In genomic region chr20:5528719-5529256, GRCh38 we compare ENCODE assay signal across 8 cellular contexts.
DNase-seq lines count a peak whose midpoint lies in the region; ATAC-seq, FAIRE-seq and TF ChIP-seq lines count a peak whose summit lies in the region.

No MANE protein-coding gene starts in this region.

- no peak overlapping the region for H3K9ac ChIP-seq in parathyroid adenoma

- H3K9me3 ChIP-seq in gastroesophageal sphincter = no peaks in the 10 kb centered on the region
- no peaks in the 10 kb centered on the region for H3K9me3 ChIP-seq in parathyroid adenoma (ENCODE audit: control insufficient read depth, low read length)
- H3K9me3 ChIP-seq in upper lobe of left lung = no peaks in the 10 kb centered on the region

- H2AFZ ChIP-seq in parathyroid adenoma = no peak overlapping the region

- no peak overlapping the region for H3K4me2 ChIP-seq in parathyroid adenoma (ENCODE audit: low read length)

- DNase-seq in ELF-1 (ENCODE audit: low read depth, low spot score) (peak; percentile 66), H54 (ENCODE audit: insufficient read length, low spot score) (peak; percentile 44), MV-4-11 (lab: John Stamatoyannopoulos, UW) (peak; percentile 76), SIG-M5 treated with dmso at 0.1 percent for 504 hours (lab: John Stamatoyannopoulos, UW; ENCODE audit: unreplicated experiment) (peak; percentile 92), upper lobe of left lung (peak in 1 of 2 donors; percentile 72)
- DNase-seq in activated gamma-delta T cell treated with anti-CD3 and anti-CD28 coated beads, Interleukin-2, amount 50 U/mL, for 16 hours (ENCODE audit: low read depth) = peak; percentile 58

- H3K27ac ChIP-seq in gastroesophageal sphincter = no peak overlapping the region
- H3K27ac ChIP-seq in parathyroid adenoma = no peak overlapping the region
- no peak overlapping the region for H3K27ac ChIP-seq in upper lobe of left lung

- H3K36me3 ChIP-seq in gastroesophageal sphincter (no peaks in the 10 kb centered on the region), parathyroid adenoma (ENCODE audit: control insufficient read depth, insufficient read depth, low read length) (no peaks in the 10 kb centered on the region), upper lobe of left lung (no peaks in the 10 kb centered on the region)

- TF ChIP-seq CTCF in gastroesophageal sphincter (IDR thresholded peaks at IDR 0.05) (peak; percentile 81 to 88 (median 86)), parathyroid adenoma (IDR thresholded peaks at IDR 0.05) (peak; percentile 86), upper lobe of left lung (IDR thresholded peaks at IDR 0.05) (peak; percentile 73 to 92 (median 88))

- H3K4me3 ChIP-seq in gastroesophageal sphincter (no peak overlapping the region), parathyroid adenoma (ENCODE audit: low read depth, low read length) (no peak overlapping the region), upper lobe of left lung (peak overlapping the region in 1 of 4 donors; percentile 8)

- peak; percentile 73 for ATAC-seq in gastroesophageal sphincter
- peak; percentile 90 to 96 for ATAC-seq in upper lobe of left lung (ENCODE audit: low FRiP score in 2 of 2)

- WGBS in gastroesophageal sphincter (ENCODE audit: low coverage in 1 of 2), 2 donors = 0 to 13% methylated on average over 4 of the region's 7 CpGs
- WGBS in upper lobe of left lung, 2 donors = 10 to 20% methylated on average over 6 to 7 of the region's 7 CpGs

- no peaks in the 10 kb centered on the region for H3K79me2 ChIP-seq in parathyroid adenoma

- FAIRE-seq in H54 (lab: Jason Lieb, UNC) = no peak

- no peak for TF ChIP-seq POLR2A in H54 (IDR thresholded peaks at IDR 0.05; ENCODE audit: low read depth, low read length)
- TF ChIP-seq POLR2A in gastroesophageal sphincter (IDR thresholded peaks at IDR 0.05) = no peak
- no peak for TF ChIP-seq POLR2A in upper lobe of left lung (IDR thresholded peaks at IDR 0.05)

- no peak for TF ChIP-seq EP300 in gastroesophageal sphincter (IDR thresholded peaks at IDR 0.05)
- no peak for TF ChIP-seq EP300 in upper lobe of left lung (IDR thresholded peaks at IDR 0.05)

- peaks cover 0 to 15% (median 7%) of the 10 kb centered on the region in 3 donors for H3K4me1 ChIP-seq in gastroesophageal sphincter
- H3K4me1 ChIP-seq in parathyroid adenoma = no peaks in the 10 kb centered on the region
- H3K4me1 ChIP-seq in upper lobe of left lung = peaks cover 8 to 21% (median 16%) of the 10 kb centered on the region in 4 donors

- no peaks in the 10 kb centered on the region for H3K27me3 ChIP-seq in gastroesophageal sphincter
- H3K27me3 ChIP-seq in parathyroid adenoma (ENCODE audit: control insufficient read depth, insufficient read depth, low read length) = no peaks in the 10 kb centered on the region
- no peaks in the 10 kb centered on the region for H3K27me3 ChIP-seq in upper lobe of left lung
